ENCODE assay signal across 8 cellular contexts in genomic region chr10:29304259-29305030, GRCh38. TPM values are rescaled to one million over a fixed set of nuclear protein-coding genes. Genes with fewer than 3 reads are reported as not detected.
DNase-seq lines count a peak whose midpoint lies in the region; ATAC-seq lines count a peak whose summit lies in the region.

No MANE protein-coding gene starts in this region.

- DNase-seq in SIG-M5 treated with dmso at 0.1 percent for 504 hours (lab: John Stamatoyannopoulos, UW; ENCODE audit: unreplicated experiment) (peak; percentile 42), SIG-M5 (lab: John Stamatoyannopoulos, UW) (no peak), NCI-H748 (lab: John Stamatoyannopoulos, UW; ENCODE audit: unreplicated experiment) (peak; percentile 67), amniotic stem cell (lab: John Stamatoyannopoulos, UW) (peak; percentile 48), left ventricle myocardium superior (no peak), renal cortical epithelial cell (ENCODE audit: low read depth) (peak; percentile 67)

- intact Hi-C loops in left ventricle myocardium superior (cut with micrococcal nuclease), result loop anchor here (10.0 kb wide), 1 partner anchor 640 kb away; no protein-coding TSS in a partner anchor

- peak; percentile 61 for ATAC-seq in HG03432 (IDR thresholded peaks at IDR 0.05; ENCODE audit: unreplicated experiment)
- ATAC-seq in left ventricle myocardium superior, result peak; percentile 85
- ATAC-seq in GM18873 (IDR thresholded peaks at IDR 0.05; ENCODE audit: low FRiP score, unreplicated experiment), result no peak

RNA-seq across cellular contexts. Expression of gene LYZL1, which starts 15.6 kb away (rescaled TPM):
- total RNA-seq in left ventricle myocardium superior, result not detected
- not detected in 2 replicates for total RNA-seq in renal cortical epithelial cell

Comparison
In these comparisons a context has a peak if more than half of its experiments do, and no peak if none do; other contexts are left out.
1. DNase-seq: peak in SIG-M5 treated with dmso at 0.1 percent for 504 hours (single experiment), NCI-H748 (single experiment), amniotic stem cell (single experiment) and renal cortical epithelial cell (single experiment); none in SIG-M5 (single experiment) and left ventricle myocardium superior (single experiment).